In the genomic region with DNA sequence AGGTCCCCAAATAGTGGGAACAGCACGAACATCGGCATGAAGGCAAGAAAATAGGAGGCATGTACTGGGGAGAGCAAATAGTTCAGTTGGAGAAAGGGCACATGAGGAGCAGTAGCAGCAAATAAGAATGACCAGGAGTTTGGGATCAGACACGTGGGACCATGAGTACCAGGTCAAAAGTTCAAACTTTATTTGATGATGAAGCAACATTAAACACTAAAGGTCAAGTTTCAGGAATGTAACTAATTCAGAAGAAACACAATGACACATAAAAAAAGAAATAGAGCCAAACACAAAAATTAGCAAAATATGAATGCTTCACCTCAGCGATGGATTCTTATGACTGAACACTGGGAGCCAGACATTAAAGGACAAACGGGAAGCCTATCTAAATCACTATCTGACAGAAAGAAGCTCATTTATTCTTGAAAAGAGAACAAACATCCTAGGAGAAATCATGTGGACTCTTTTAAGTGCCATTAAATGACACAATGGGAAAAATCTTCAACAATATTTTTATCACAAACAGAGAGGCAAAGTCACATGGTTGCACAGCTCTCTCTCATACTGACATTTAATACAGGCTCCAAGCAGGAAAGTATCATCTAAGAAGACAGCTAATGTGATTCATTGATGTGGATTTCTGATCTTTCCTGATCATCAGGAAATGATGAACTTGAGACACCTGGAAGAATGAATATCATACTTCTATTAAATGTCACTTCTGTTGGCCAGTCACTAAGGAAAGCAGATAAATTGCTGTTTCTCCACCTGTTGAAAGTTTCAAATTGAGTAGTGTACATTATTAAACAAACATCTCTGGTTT, we compare ENCODE assay signal across 1 cellular context.
TF ChIP-seq lines count a peak whose summit lies in the region.

No MANE protein-coding gene starts in this region.

TF ChIP-seq in HepG2, 621 proteins besides CTCF, POLR2A, EP300 and RAD21 (continued from another document and continues in another):
- TF ChIP-seq, protein P1, sequence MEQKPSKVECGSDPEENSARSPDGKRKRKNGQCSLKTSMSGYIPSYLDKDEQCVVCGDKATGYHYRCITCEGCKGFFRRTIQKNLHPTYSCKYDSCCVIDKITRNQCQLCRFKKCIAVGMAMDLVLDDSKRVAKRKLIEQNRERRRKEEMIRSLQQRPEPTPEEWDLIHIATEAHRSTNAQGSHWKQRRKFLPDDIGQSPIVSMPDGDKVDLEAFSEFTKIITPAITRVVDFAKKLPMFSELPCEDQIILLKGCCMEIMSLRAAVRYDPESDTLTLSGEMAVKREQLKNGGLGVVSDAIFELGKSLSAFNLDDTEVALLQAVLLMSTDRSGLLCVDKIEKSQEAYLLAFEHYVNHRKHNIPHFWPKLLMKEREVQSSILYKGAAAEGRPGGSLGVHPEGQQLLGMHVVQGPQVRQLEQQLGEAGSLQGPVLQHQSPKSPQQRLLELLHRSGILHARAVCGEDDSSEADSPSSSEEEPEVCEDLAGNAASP (CRISPR knock-in tag; IDR thresholded peaks at IDR 0.05; ENCODE audit: borderline replicate concordance): peak; percentile 47; the same call in 1 of the 2 replicates
- TF ChIP-seq, protein P2, sequence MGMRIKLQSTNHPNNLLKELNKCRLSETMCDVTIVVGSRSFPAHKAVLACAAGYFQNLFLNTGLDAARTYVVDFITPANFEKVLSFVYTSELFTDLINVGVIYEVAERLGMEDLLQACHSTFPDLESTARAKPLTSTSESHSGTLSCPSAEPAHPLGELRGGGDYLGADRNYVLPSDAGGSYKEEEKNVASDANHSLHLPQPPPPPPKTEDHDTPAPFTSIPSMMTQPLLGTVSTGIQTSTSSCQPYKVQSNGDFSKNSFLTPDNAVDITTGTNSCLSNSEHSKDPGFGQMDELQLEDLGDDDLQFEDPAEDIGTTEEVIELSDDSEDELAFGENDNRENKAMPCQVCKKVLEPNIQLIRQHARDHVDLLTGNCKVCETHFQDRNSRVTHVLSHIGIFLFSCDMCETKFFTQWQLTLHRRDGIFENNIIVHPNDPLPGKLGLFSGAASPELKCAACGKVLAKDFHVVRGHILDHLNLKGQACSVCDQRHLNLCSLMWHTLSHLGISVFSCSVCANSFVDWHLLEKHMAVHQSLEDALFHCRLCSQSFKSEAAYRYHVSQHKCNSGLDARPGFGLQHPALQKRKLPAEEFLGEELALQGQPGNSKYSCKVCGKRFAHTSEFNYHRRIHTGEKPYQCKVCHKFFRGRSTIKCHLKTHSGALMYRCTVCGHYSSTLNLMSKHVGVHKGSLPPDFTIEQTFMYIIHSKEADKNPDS (CRISPR knock-in tag; IDR thresholded peaks at IDR 0.05): peak; percentile 89; the same call in 1 of the 2 replicates
- TF ChIP-seq MAFK (conservative IDR thresholded peaks at IDR 0.05 in 1 of 2, IDR thresholded peaks at IDR 0.05 in 1 of 2; ENCODE audit: low read length in 2 of 2) (0 out of 4 replicates have a peak, but pooled peaks of 1 of the 2 experiments have one; percentile 17), MAF1 (CRISPR knock-in tag; IDR thresholded peaks at IDR 0.05; ENCODE audit: borderline replicate concordance) (no peak), SMYD3 (CRISPR knock-in tag; IDR thresholded peaks at IDR 0.05) (0 out of 2 replicates have a peak, but pooled peaks have one; percentile 34), IKZF4 (CRISPR knock-in tag; IDR thresholded peaks at IDR 0.05; ENCODE audit: borderline replicate concordance, low read depth, not compliant biosample characterization) (no peak), ZMAT3 (CRISPR knock-in tag; conservative IDR thresholded peaks at IDR 0.05) (no peak), MXI1 (IDR thresholded peaks at IDR 0.05; ENCODE audit: borderline replicate concordance, low read depth, low read length) (no peak), NR2F1 (CRISPR knock-in tag; IDR thresholded peaks at IDR 0.05) (peak; percentile 86 to 96), ISL2 (CRISPR knock-in tag; IDR thresholded peaks at IDR 0.05) (peak; percentile 80), XRCC5 (optimal IDR thresholded peaks at IDR 0.05; ENCODE audit: low read length) (no peak), TARDBP (CRISPR knock-in tag; IDR thresholded peaks at IDR 0.05) (0 out of 2 replicates have a peak, but pooled peaks have one; percentile 41), SIN3A (IDR thresholded peaks at IDR 0.05; ENCODE audit: borderline replicate concordance, low read depth, low read length) (no peak), KLF9 (CRISPR knock-in tag; IDR thresholded peaks at IDR 0.05; ENCODE audit: low read depth) (no peak), GZF1 (CRISPR knock-in tag; IDR thresholded peaks at IDR 0.05) (no peak), RELA (CRISPR knock-in tag; IDR thresholded peaks at IDR 0.05) (no peak), ESRRA (CRISPR knock-in tag; IDR thresholded peaks at IDR 0.05; ENCODE audit: low read depth) (peak; percentile 62; the same call in 1 of the 2 replicates), NFYB (CRISPR knock-in tag; IDR thresholded peaks at IDR 0.05) (peak; percentile 39; the same call in 1 of the 2 replicates), MED1 (CRISPR knock-in tag; IDR thresholded peaks at IDR 0.05) (peak; percentile 76), POLR2AphosphoS2 (IDR thresholded peaks at IDR 0.05; ENCODE audit: low read depth, low read length) (no peak), MTA1 (CRISPR knock-in tag; IDR thresholded peaks at IDR 0.05; ENCODE audit: borderline replicate concordance) (no peak), RARA (CRISPR knock-in tag; IDR thresholded peaks at IDR 0.05) (peak; percentile 99), ZMYM2 (CRISPR knock-in tag; IDR thresholded peaks at IDR 0.05) (peak; percentile 65), ZNF660 (CRISPR knock-in tag; IDR thresholded peaks at IDR 0.05; ENCODE audit: borderline replicate concordance, low read depth) (no peak), NFYC (CRISPR knock-in tag; IDR thresholded peaks at IDR 0.05) (no peak), NPAS2 (CRISPR knock-in tag; IDR thresholded peaks at IDR 0.05; ENCODE audit: borderline replicate concordance) (no peak), PHF21A (CRISPR knock-in tag; IDR thresholded peaks at IDR 0.05) (0 out of 2 replicates have a peak, but pooled peaks have one; percentile 17)
- TF ChIP-seq, protein P3, sequence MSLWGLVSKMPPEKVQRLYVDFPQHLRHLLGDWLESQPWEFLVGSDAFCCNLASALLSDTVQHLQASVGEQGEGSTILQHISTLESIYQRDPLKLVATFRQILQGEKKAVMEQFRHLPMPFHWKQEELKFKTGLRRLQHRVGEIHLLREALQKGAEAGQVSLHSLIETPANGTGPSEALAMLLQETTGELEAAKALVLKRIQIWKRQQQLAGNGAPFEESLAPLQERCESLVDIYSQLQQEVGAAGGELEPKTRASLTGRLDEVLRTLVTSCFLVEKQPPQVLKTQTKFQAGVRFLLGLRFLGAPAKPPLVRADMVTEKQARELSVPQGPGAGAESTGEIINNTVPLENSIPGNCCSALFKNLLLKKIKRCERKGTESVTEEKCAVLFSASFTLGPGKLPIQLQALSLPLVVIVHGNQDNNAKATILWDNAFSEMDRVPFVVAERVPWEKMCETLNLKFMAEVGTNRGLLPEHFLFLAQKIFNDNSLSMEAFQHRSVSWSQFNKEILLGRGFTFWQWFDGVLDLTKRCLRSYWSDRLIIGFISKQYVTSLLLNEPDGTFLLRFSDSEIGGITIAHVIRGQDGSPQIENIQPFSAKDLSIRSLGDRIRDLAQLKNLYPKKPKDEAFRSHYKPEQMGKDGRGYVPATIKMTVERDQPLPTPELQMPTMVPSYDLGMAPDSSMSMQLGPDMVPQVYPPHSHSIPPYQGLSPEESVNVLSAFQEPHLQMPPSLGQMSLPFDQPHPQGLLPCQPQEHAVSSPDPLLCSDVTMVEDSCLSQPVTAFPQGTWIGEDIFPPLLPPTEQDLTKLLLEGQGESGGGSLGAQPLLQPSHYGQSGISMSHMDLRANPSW (CRISPR knock-in tag; IDR thresholded peaks at IDR 0.05; ENCODE audit: borderline replicate concordance): no peak
- TF ChIP-seq, protein P4, sequence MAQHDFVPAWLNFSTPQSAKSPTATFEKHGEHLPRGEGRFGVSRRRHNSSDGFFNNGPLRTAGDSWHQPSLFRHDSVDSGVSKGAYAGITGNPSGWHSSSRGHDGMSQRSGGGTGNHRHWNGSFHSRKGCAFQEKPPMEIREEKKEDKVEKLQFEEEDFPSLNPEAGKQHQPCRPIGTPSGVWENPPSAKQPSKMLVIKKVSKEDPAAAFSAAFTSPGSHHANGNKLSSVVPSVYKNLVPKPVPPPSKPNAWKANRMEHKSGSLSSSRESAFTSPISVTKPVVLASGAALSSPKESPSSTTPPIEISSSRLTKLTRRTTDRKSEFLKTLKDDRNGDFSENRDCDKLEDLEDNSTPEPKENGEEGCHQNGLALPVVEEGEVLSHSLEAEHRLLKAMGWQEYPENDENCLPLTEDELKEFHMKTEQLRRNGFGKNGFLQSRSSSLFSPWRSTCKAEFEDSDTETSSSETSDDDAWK (CRISPR knock-in tag; IDR thresholded peaks at IDR 0.05): no peak
- TF ChIP-seq, protein P5, sequence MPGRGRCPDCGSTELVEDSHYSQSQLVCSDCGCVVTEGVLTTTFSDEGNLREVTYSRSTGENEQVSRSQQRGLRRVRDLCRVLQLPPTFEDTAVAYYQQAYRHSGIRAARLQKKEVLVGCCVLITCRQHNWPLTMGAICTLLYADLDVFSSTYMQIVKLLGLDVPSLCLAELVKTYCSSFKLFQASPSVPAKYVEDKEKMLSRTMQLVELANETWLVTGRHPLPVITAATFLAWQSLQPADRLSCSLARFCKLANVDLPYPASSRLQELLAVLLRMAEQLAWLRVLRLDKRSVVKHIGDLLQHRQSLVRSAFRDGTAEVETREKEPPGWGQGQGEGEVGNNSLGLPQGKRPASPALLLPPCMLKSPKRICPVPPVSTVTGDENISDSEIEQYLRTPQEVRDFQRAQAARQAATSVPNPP (CRISPR knock-in tag; IDR thresholded peaks at IDR 0.05): no peak
- TF ChIP-seq, protein P6, sequence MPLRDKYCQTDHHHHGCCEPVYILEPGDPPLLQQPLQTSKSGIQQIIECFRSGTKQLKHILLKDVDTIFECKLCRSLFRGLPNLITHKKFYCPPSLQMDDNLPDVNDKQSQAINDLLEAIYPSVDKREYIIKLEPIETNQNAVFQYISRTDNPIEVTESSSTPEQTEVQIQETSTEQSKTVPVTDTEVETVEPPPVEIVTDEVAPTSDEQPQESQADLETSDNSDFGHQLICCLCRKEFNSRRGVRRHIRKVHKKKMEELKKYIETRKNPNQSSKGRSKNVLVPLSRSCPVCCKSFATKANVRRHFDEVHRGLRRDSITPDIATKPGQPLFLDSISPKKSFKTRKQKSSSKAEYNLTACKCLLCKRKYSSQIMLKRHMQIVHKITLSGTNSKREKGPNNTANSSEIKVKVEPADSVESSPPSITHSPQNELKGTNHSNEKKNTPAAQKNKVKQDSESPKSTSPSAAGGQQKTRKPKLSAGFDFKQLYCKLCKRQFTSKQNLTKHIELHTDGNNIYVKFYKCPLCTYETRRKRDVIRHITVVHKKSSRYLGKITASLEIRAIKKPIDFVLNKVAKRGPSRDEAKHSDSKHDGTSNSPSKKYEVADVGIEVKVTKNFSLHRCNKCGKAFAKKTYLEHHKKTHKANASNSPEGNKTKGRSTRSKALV (CRISPR knock-in tag; IDR thresholded peaks at IDR 0.05): no peak
- TF ChIP-seq, protein P7, sequence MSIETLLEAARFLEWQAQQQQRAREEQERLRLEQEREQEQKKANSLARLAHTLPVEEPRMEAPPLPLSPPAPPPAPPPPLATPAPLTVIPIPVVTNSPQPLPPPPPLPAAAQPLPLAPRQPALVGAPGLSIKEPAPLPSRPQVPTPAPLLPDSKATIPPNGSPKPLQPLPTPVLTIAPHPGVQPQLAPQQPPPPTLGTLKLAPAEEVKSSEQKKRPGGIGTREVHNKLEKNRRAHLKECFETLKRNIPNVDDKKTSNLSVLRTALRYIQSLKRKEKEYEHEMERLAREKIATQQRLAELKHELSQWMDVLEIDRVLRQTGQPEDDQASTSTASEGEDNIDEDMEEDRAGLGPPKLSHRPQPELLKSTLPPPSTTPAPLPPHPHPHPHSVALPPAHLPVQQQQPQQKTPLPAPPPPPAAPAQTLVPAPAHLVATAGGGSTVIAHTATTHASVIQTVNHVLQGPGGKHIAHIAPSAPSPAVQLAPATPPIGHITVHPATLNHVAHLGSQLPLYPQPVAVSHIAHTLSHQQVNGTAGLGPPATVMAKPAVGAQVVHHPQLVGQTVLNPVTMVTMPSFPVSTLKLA (IDR thresholded peaks at IDR 0.05): peak; percentile 59; the same call in 1 of the 2 replicates
- TF ChIP-seq, protein P8, sequence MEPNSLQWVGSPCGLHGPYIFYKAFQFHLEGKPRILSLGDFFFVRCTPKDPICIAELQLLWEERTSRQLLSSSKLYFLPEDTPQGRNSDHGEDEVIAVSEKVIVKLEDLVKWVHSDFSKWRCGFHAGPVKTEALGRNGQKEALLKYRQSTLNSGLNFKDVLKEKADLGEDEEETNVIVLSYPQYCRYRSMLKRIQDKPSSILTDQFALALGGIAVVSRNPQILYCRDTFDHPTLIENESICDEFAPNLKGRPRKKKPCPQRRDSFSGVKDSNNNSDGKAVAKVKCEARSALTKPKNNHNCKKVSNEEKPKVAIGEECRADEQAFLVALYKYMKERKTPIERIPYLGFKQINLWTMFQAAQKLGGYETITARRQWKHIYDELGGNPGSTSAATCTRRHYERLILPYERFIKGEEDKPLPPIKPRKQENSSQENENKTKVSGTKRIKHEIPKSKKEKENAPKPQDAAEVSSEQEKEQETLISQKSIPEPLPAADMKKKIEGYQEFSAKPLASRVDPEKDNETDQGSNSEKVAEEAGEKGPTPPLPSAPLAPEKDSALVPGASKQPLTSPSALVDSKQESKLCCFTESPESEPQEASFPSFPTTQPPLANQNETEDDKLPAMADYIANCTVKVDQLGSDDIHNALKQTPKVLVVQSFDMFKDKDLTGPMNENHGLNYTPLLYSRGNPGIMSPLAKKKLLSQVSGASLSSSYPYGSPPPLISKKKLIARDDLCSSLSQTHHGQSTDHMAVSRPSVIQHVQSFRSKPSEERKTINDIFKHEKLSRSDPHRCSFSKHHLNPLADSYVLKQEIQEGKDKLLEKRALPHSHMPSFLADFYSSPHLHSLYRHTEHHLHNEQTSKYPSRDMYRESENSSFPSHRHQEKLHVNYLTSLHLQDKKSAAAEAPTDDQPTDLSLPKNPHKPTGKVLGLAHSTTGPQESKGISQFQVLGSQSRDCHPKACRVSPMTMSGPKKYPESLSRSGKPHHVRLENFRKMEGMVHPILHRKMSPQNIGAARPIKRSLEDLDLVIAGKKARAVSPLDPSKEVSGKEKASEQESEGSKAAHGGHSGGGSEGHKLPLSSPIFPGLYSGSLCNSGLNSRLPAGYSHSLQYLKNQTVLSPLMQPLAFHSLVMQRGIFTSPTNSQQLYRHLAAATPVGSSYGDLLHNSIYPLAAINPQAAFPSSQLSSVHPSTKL (CRISPR knock-in tag; IDR thresholded peaks at IDR 0.05): peak; percentile 92
